8 cellular contexts compared by ENCODE assay signal in the genomic region with DNA sequence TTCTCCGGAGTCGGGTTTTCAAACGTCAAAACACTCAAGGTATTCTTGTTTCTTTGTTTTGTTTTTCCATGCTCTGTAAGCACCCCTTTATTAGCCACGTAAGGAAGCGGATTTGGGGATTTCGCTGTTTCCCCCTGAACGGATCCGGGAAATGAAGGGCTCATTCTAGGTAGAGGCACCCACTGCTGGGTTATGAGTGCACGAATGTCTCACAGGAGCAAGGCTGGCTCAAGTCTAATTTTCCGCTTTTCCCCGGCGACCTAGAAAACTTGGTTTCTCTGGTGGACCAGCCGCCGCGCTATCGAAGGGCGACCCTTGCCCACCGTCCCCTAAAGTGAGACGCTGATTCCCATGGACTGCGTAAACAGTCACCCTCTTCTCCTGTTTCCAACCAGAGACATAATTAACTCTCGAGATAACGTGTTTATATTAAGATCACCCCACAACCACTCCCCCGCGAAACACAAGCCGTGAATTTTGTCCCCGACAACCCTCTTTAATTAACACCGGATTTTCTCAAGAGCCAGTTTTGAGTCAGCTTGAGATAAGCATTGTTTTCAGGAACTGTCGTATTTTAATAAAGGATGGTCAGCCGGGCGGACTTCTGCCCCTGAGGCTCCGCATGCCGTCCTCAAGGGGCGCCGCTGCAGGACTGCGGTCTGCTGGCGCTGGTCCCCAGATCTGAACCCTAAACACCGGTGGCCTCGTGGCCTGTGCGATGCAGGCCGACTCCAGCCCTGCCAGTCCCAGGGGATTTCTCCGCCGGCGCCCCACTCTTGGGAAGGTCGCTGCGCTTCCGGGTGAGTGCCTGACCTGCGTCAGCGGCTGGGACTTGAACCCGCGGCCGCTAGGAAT. TPM values are rescaled to one million over a fixed set of nuclear protein-coding genes. Genes with fewer than 3 reads are reported as not detected.
A peak's percentile ranks its signal among the peaks of the same experiment; 100 is the strongest.
DNase-seq lines count a peak whose midpoint lies in the region; ATAC-seq and TF ChIP-seq lines count a peak whose summit lies in the region.

No MANE protein-coding gene starts in this region.

- H3K27me3 ChIP-seq in esophagus (ENCODE audit: control insufficient read depth in 1 of 2, insufficient read depth in 2 of 2, low read length in 2 of 2) (peaks cover 0 to 8% of the 10 kb centered on the region in 2 donors), uterus (no peaks in the 10 kb centered on the region)

- H3K9me3 Mint-ChIP-seq in natural killer cell: peaks cover 2% of the 10 kb centered on the region in 2 donors

- H3K27me3 Mint-ChIP-seq in natural killer cell (ENCODE audit: low read depth in 2 of 2): peaks cover 30 to 47% of the 10 kb centered on the region in 2 donors

- H3K36me3 ChIP-seq in esophagus (ENCODE audit: control insufficient read depth in 2 of 2, insufficient read depth in 2 of 2, low read length in 1 of 2): no peaks in the 10 kb centered on the region
- H3K36me3 ChIP-seq in uterus: no peaks in the 10 kb centered on the region

- peak overlapping the region; percentile 40 to 42 for H3K4me3 ChIP-seq in esophagus (ENCODE audit: low read depth in 1 of 2, low read length in 2 of 2)
- H3K4me3 ChIP-seq in uterus: peak overlapping the region; percentile 46 to 52

- TF ChIP-seq CTCF in uterus (IDR thresholded peaks at IDR 0.05): peak; percentile 54 to 77 (median 64)
- no peak for TF ChIP-seq CTCF in natural killer cell (IDR thresholded peaks at IDR 0.05)

- H3K4me1 ChIP-seq in esophagus (ENCODE audit: control insufficient read depth in 2 of 2, insufficient read depth in 2 of 2, low read length in 1 of 2) (no peaks in the 10 kb centered on the region), uterus (peaks cover 0 to 4% of the 10 kb centered on the region in 2 donors)

- no peaks in the 10 kb centered on the region for H3K36me3 Mint-ChIP-seq in natural killer cell

- peaks cover 6 to 10% of the 10 kb centered on the region in 2 donors for H3K9me3 ChIP-seq in esophagus (ENCODE audit: control insufficient read depth in 2 of 2, insufficient read depth in 1 of 2, low read depth in 1 of 2, low read length in 1 of 2)
- H3K9me3 ChIP-seq in uterus: peaks cover 0 to 5% of the 10 kb centered on the region in 2 donors

- peak overlapping the region; percentile 44 to 75 for H3K27ac ChIP-seq in esophagus (ENCODE audit: low read depth in 2 of 2, low read length in 1 of 2)
- H3K27ac ChIP-seq in uterus: peak overlapping the region; percentile 91

- no peak for ATAC-seq in natural killer cell

- no peaks in the 10 kb centered on the region for H3K4me1 Mint-ChIP-seq in natural killer cell

- 5 to 6% methylated on average over 51 of the region's 51 CpGs for WGBS in esophagus, 2 donors

- H3K4me3 Mint-ChIP-seq in natural killer cell: no peak overlapping the region

- no peak for TF ChIP-seq POLR2A in uterus (IDR thresholded peaks at IDR 0.05)

- DNase-seq in AG08395 (ENCODE audit: low spot score) (peak; percentile 7), HuH-7.5 (ENCODE audit: low spot score) (peak; percentile 33), midbrain (lab: John Stamatoyannopoulos, UW) (peak; percentile 16), uterus (peak; percentile 70 to 78), natural killer cell (no peak), DMS 273 (lab: John Stamatoyannopoulos, UW; ENCODE audit: unreplicated experiment) (no peak), NAMALWA (ENCODE audit: low spot score) (no peak)

- H3K27ac Mint-ChIP-seq in natural killer cell: no peak overlapping the region

- intact Hi-C loops in uterus (cut with DNase I; ENCODE audit: low total_unique reads): loop anchor here (10.0 kb wide), 1 partner anchor 107 kb away; no protein-coding TSS in a partner anchor
- intact Hi-C loops in natural killer cell (cut with micrococcal nuclease): no loop called here

RNA-seq across cellular contexts. Expression of gene ABCC9, which starts 0.5 kb away (rescaled TPM):
- 1 to 10 TPM in 1 of 2 donors, under 1 TPM in 1; 0.61 to 1.6 TPM for polyA plus RNA-seq in esophagus
- total RNA-seq in uterus (100 to 1,000 TPM in 2 of 4 donors, 10 to 100 TPM in 2; 39.7 to 118 (median 78.4) TPM), natural killer cell (under 1 TPM in 2 of 3 donors, not detected in 1; 0.02 to 0.05 TPM)

Comparison
In these comparisons a context has a peak if more than half of its experiments do, and no peak if none do; other contexts are left out.
1. DNase-seq: peak in AG08395 (single experiment), HuH-7.5 (single experiment), midbrain (single experiment) and uterus (2 of 2); none in natural killer cell (single experiment), DMS 273 (single experiment) and NAMALWA (single experiment).
2. RNA of gene ABCC9, which starts 0.5 kb away (total RNA-seq): 39.7 to 118 TPM in uterus; 0.02 to 0.05 TPM in natural killer cell; every median in the first group is over 10 times any median in the second.